ENCODE assay signal across 8 cellular contexts in the genomic region with DNA sequence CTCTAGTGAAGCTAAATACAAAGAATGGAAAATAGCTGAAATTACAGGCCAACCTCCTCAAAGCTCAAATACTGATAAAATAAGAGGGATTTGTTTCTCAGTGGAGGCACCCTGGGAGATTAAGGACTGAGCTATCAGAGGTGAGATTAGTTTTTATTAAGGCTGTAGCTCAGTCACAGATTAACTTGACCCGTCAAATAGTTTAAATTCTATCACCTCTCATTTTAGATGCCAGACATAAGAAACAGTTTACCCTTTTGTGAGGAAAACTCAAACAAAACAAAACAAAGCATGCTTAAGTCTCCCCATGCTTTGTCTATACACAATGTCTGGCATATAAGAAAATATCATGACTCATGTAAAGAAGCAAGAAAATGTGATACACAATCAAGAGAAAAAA.
"Had no signal": no experiment of that assay in that cellular context is flagged by ENCODE, and none has a peak within 500 bp of the region (broad histone marks: within the 10 kb centered on the region; RNA-seq: fewer than 3 reads in every experiment).

No MANE protein-coding gene starts in this region.

- H3K9me3 ChIP-seq: stomach had no signal

- H3K27me3 ChIP-seq: stomach had no signal

- H3K4me1 ChIP-seq: stomach had no signal

- H3K36me3 ChIP-seq: stomach had no signal

- H3K27ac ChIP-seq: epithelial cell of prostate, stomach had no signal

- ATAC-seq: left lobe of liver, T-helper 17 cell had no signal

- H3K4me3 ChIP-seq: stomach had no signal

- DNase-seq: amniotic stem cell; effector CD4-positive, alpha-beta T cell; immature natural killer cell; mammary epithelial cell; stomach; T-helper 17 cell had no signal
